ENCODE assay signal across 8 cellular contexts in genomic region chr19:43901395-43902390, GRCh38. TPM values are rescaled to one million over a fixed set of nuclear protein-coding genes. Genes with fewer than 3 reads are reported as not detected.
A peak's percentile ranks its signal among the peaks of the same experiment; 100 is the strongest.
DNase-seq lines count a peak whose midpoint lies in the region; ATAC-seq and TF ChIP-seq lines count a peak whose summit lies in the region.

No MANE protein-coding gene starts in this region.

- H3K36me3 Mint-ChIP-seq in GM23338 (ENCODE audit: low read depth): peaks cover 62% of the 10 kb centered on the region
- peaks cover 44% of the 10 kb centered on the region for H3K36me3 Mint-ChIP-seq in activated CD8-positive, alpha-beta memory T cell treated with anti-CD3 and anti-CD28 coated beads, Interleukin-2, amount 10 ng/mL, durations not matched to agents 7 days and 5 days
- H3K36me3 Mint-ChIP-seq in endodermal cell (ENCODE audit: low read depth): peaks cover 43% of the 10 kb centered on the region

- H3F3A ChIP-seq in GM23338 (replicated peaks; ENCODE audit: low read depth): no peaks in the 10 kb centered on the region

- H4K20me1 ChIP-seq in GM23338 (replicated peaks; ENCODE audit: insufficient read depth): no peaks in the 10 kb centered on the region

- peaks cover 54% of the 10 kb centered on the region for H3K9me3 Mint-ChIP-seq in GM23338
- peaks cover 44% of the 10 kb centered on the region for H3K9me3 Mint-ChIP-seq in activated CD8-positive, alpha-beta memory T cell treated with anti-CD3 and anti-CD28 coated beads, Interleukin-2, amount 10 ng/mL, durations not matched to agents 7 days and 5 days (ENCODE audit: low read depth)
- peaks cover 45% of the 10 kb centered on the region for H3K9me3 Mint-ChIP-seq in endodermal cell

- DNase-seq in COLO829 (ENCODE audit: low spot score) (peak; percentile 47), GM23338 (ENCODE audit: low spot score) (peak; percentile 91), NCI-H446 treated with DMSO at 0.1 percent for 48 hours (lab: John Stamatoyannopoulos, UW) (peak; percentile 36), endodermal cell (peak; percentile 95), medulla oblongata (ENCODE audit: extremely low spot score) (peak; percentile 86)
- DNase-seq in activated CD8-positive, alpha-beta memory T cell treated with anti-CD3 and anti-CD28 coated beads, Interleukin-2, amount 10 ng/mL, durations not matched to agents 7 days and 5 days: peak; percentile 77
- peak in 2 of 3 donors; percentile 17 to 51 for DNase-seq in stimulated activated CD4-positive, alpha-beta T cell treated with anti-CD3 and anti-CD28 coated beads, TNF-alpha, amount 100 ng/mL, for 1 hour (ENCODE audit: low read depth in 3 of 3, low spot score in 1 of 3)
- DNase-seq in NK-92 treated with Interleukin-12 subunit alpha and Interleukin-12 subunit beta, amount 100 ng/mL, for 24 hours (lab: John Stamatoyannopoulos, UW): no peak

- H3K27me3 ChIP-seq in GM23338 (ENCODE audit: insufficient read depth) (no peaks in the 10 kb centered on the region), endodermal cell (ENCODE audit: control insufficient read depth, insufficient read depth, low read length, poor library complexity, severe bottlenecking) (no peaks in the 10 kb centered on the region)

- peak overlapping the region; percentile 98 for H3K4me3 Mint-ChIP-seq in GM23338
- peak overlapping the region; percentile 83 for H3K4me3 Mint-ChIP-seq in activated CD8-positive, alpha-beta memory T cell treated with anti-CD3 and anti-CD28 coated beads, Interleukin-2, amount 10 ng/mL, durations not matched to agents 7 days and 5 days
- H3K4me3 Mint-ChIP-seq in endodermal cell: peak overlapping the region; percentile 82

- H3K9me2 ChIP-seq in GM23338 (ENCODE audit: insufficient read depth): peaks cover 17% of the 10 kb centered on the region

- peak; percentile 100 for ATAC-seq in GM23338
- ATAC-seq in activated CD8-positive, alpha-beta memory T cell treated with anti-CD3 and anti-CD28 coated beads, Interleukin-2, amount 10 ng/mL, durations not matched to agents 7 days and 5 days: peak; percentile 97

- H3K27ac ChIP-seq in GM23338 (ENCODE audit: low read depth) (no peak overlapping the region), endodermal cell (ENCODE audit: low read depth, low read length) (no peak overlapping the region)

- peak overlapping the region; percentile 12 for H3K9ac ChIP-seq in endodermal cell (ENCODE audit: extremely low read depth, low read length, poor library complexity, severe bottlenecking)

- peak overlapping the region; percentile 86 for H3K4me2 ChIP-seq in GM23338

- H3K27me3 Mint-ChIP-seq in GM23338 (ENCODE audit: insufficient read depth, low read depth, poor library complexity) (peaks cover 7% of the 10 kb centered on the region), endodermal cell (ENCODE audit: insufficient read depth) (peaks cover 14% of the 10 kb centered on the region)
- H3K27me3 Mint-ChIP-seq in activated CD8-positive, alpha-beta memory T cell treated with anti-CD3 and anti-CD28 coated beads, Interleukin-2, amount 10 ng/mL, durations not matched to agents 7 days and 5 days: no peaks in the 10 kb centered on the region

- H3K9me3 ChIP-seq in endodermal cell (ENCODE audit: control insufficient read depth, low read length): peaks cover 10% of the 10 kb centered on the region

- H3K36me3 ChIP-seq in GM23338 (ENCODE audit: insufficient read depth) (peaks cover 18% of the 10 kb centered on the region; the same call in 1 of the 2 replicates), endodermal cell (ENCODE audit: control insufficient read depth, insufficient read depth, low read length) (no peaks in the 10 kb centered on the region)

- H2AFZ ChIP-seq in GM23338: peak overlapping the region; percentile 99

- H3K4me1 Mint-ChIP-seq in GM23338 (peaks cover 8% of the 10 kb centered on the region), endodermal cell (peaks cover 5% of the 10 kb centered on the region)
- peaks cover 20% of the 10 kb centered on the region for H3K4me1 Mint-ChIP-seq in activated CD8-positive, alpha-beta memory T cell treated with anti-CD3 and anti-CD28 coated beads, Interleukin-2, amount 10 ng/mL, durations not matched to agents 7 days and 5 days

- peak overlapping the region; percentile 65 for H3K4me3 ChIP-seq in GM23338
- H3K4me3 ChIP-seq in endodermal cell (ENCODE audit: low read length): peak overlapping the region; percentile 86

- CTCF ChIA-PET in activated CD8-positive, alpha-beta memory T cell treated with anti-CD3 and anti-CD28 coated beads, Interleukin-2, amount 10 ng/mL, durations not matched to agents 7 days and 5 days (lab: Charles Lee): interaction anchor here (0.8 to 1.0 kb wide), 2 partner anchors 193 to 405 kb away, joined by 3 read pairs; no protein-coding TSS in a partner anchor

- 32 to 38% methylated on average over 28 to 39 of the region's 39 CpGs for WGBS in endodermal cell (ENCODE audit: insufficient coverage in 1 of 2, insufficient read length in 1 of 2), 2 experiments

- H3K79me2 ChIP-seq in GM23338 (replicated peaks; ENCODE audit: insufficient read depth): no peaks in the 10 kb centered on the region

- TF ChIP-seq CTCF in GM23338 (conservative IDR thresholded peaks at IDR 0.05; ENCODE audit: low read depth in 2 of 2) (no peak), endodermal cell (conservative IDR thresholded peaks at IDR 0.05) (no peak)

- H3K4me1 ChIP-seq in GM23338 (ENCODE audit: insufficient read depth) (peaks cover 2% of the 10 kb centered on the region; the same call in 1 of the 2 replicates), endodermal cell (ENCODE audit: control insufficient read depth, insufficient read depth, low read length) (no peaks in the 10 kb centered on the region)

- no peak overlapping the region for H3K27ac Mint-ChIP-seq in GM23338
- H3K27ac Mint-ChIP-seq in activated CD8-positive, alpha-beta memory T cell treated with anti-CD3 and anti-CD28 coated beads, Interleukin-2, amount 10 ng/mL, durations not matched to agents 7 days and 5 days: peak overlapping the region; percentile 76
- H3K27ac Mint-ChIP-seq in endodermal cell: peak overlapping the region; percentile 79

TF ChIP-seq in GM23338, 12 proteins besides CTCF, POLR2A, EP300 and RAD21 (continues in another document):
- TF ChIP-seq JUNB (IDR thresholded peaks at IDR 0.05; ENCODE audit: unreplicated experiment): no peak
- no peak for TF ChIP-seq REST (IDR thresholded peaks at IDR 0.05; ENCODE audit: unreplicated experiment)
- TF ChIP-seq CREB1 (CRISPR knock-in tag; IDR thresholded peaks at IDR 0.05; ENCODE audit: low read depth): no peak; the same call in 1 of the 2 replicates
- no peak for TF ChIP-seq ZNF114 (CRISPR knock-in tag; IDR thresholded peaks at IDR 0.05)
- no peak for TF ChIP-seq STAT1 (IDR thresholded peaks at IDR 0.05; ENCODE audit: unreplicated experiment)
- TF ChIP-seq ZNF331 (CRISPR knock-in tag; IDR thresholded peaks at IDR 0.05; ENCODE audit: low read depth): no peak
- no peak for TF ChIP-seq EZH2phosphoT487 (IDR thresholded peaks at IDR 0.05; ENCODE audit: unreplicated experiment)

RNA-seq across cellular contexts. Expression of gene ZNF404, which starts 17.9 kb away (rescaled TPM):
- total RNA-seq in GM23338 (2014; rRNA removed; shearing (Covaris generic)): 3.7 and 3.9 TPM in 2 replicates
- polyA plus RNA-seq in GM23338 (2016; fragmentation: Nextera tagmentation; extraction: Ambion mirVana): 3.9 and 5.0 TPM in 2 replicates
- 1 to 10 TPM in 1 of 2 experiments, under 1 TPM in 1; 0.89 to 1.7 TPM for total RNA-seq in activated CD8-positive, alpha-beta memory T cell treated with anti-CD3 and anti-CD28 coated beads, Interleukin-2, amount 10 ng/mL, durations not matched to agents 7 days and 5 days
- total RNA-seq in endodermal cell: 1 to 10 TPM; 4.0 to 6.6 TPM
- polyA plus RNA-seq in endodermal cell (2013, experiment 1 of 2): 7.5 TPM
- polyA plus RNA-seq in endodermal cell (2013, experiment 2 of 2): 5.1 TPM

RNA-seq across cellular contexts. Expression of gene ZNF45, which starts 33.4 kb away (rescaled TPM):
- total RNA-seq in GM23338 (2014; rRNA removed; shearing (Covaris generic)): 9.6 and 13.2 TPM in 2 replicates
- 3.3 and 4.1 TPM in 2 replicates for polyA plus RNA-seq in GM23338 (2016; fragmentation: Nextera tagmentation; extraction: Ambion mirVana)
- 10 to 100 TPM; 17.1 to 17.9 TPM for total RNA-seq in activated CD8-positive, alpha-beta memory T cell treated with anti-CD3 and anti-CD28 coated beads, Interleukin-2, amount 10 ng/mL, durations not matched to agents 7 days and 5 days
- 10 to 100 TPM; 18.6 to 19.4 TPM for total RNA-seq in endodermal cell
- polyA plus RNA-seq in endodermal cell (2013, experiment 1 of 2): 16.2 TPM
- 11.5 TPM for polyA plus RNA-seq in endodermal cell (2013, experiment 2 of 2)

RNA-seq across cellular contexts. Expression of gene ZNF221, which starts 49.3 kb away (rescaled TPM):
- total RNA-seq in GM23338 (2014; rRNA removed; shearing (Covaris generic)): 9.2 and 14.0 TPM in 2 replicates
- polyA plus RNA-seq in GM23338 (2016; fragmentation: Nextera tagmentation; extraction: Ambion mirVana): 1.5 and 1.6 TPM in 2 replicates
- 1 to 10 TPM; 2.1 to 2.5 TPM for total RNA-seq in activated CD8-positive, alpha-beta memory T cell treated with anti-CD3 and anti-CD28 coated beads, Interleukin-2, amount 10 ng/mL, durations not matched to agents 7 days and 5 days
- total RNA-seq in endodermal cell: 10 to 100 TPM; 11.5 to 11.8 TPM
- polyA plus RNA-seq in endodermal cell (2013, experiment 1 of 2): 4.7 TPM
- polyA plus RNA-seq in endodermal cell (2013, experiment 2 of 2): 5.0 TPM
